Comparison of ENCODE assay signal across 10 cellular contexts in the genomic region with DNA sequence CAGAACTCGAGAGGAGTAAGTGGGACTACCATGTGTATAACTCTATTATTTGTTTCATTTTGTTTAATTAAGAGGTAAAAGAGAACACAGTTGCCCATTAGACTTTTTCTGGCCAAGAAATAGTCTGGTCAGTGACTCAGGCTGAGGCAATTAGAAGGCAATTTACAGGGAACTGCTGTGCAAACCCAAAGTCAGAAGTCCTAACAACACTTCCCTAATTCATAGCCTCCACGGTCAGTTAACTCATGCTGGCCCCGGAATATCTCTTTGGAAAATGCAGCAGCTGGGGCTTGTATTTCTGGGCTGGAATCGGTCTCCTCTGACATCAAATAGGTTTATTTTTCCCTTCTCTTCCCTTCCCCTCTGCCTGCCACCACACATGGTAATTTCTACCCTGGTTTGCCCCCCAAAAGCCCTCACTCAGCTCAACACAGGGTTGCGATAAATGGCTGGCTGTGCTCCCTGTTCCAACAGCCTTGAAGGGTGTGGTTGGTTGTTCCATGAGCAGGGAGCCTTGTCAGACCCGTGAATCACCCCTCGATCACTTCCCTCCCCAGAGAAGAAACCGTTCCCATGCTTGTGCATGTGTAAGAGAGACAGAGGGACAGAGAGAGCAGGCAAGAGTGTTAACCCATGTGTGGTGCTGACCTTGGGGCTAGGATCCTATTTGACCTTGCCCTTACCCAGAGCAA. TPM values are rescaled to one million over a fixed set of nuclear protein-coding genes. Genes with fewer than 3 reads are reported as not detected.
A peak's percentile ranks its signal among the peaks of the same experiment; 100 is the strongest.
DNase-seq lines count a peak whose midpoint lies in the region; ATAC-seq, FAIRE-seq and TF ChIP-seq lines count a peak whose summit lies in the region.
"Had no signal": no experiment of that assay in that cellular context is flagged by ENCODE, and none has a peak within 500 bp of the region (broad histone marks: within the 10 kb centered on the region; RNA-seq: fewer than 3 reads in every experiment).

No MANE protein-coding gene starts in this region.

- H4K20me1 ChIP-seq in HepG2 (ENCODE audit: insufficient read depth, low read length), result peaks cover 51% of the 10 kb centered on the region

- CTCF ChIA-PET in HepG2 (lab: Yijun Ruan, JAX; ENCODE audit: low intra/inter-chr PET ratio, low total read pairs), result no interaction called here
- CTCF ChIA-PET in HEK293T (lab: Yijun Ruan, JAX), result interaction anchor here (0.7 kb wide), 1 partner anchor 479 kb away, joined by 3 read pairs; no protein-coding TSS in a partner anchor

- H3K4me2 ChIP-seq in HepG2 (ENCODE audit: low read depth, low read length), result no peak overlapping the region
- H3K4me2 ChIP-seq: A549 had no signal

- WGBS in right lobe of liver (ENCODE audit: insufficient coverage, low coverage, low lambda C conversion rate, missing lambda C conversion rate), result 53% methylated on average over 6 of the region's 8 CpGs
- 78% methylated on average over 8 of the region's 8 CpGs for WGBS in HepG2 (ENCODE audit: low lambda C conversion rate)

- TF ChIP-seq POLR2A in right lobe of liver (IDR thresholded peaks at IDR 0.05) (no peak), HepG2 (IDR thresholded peaks at IDR 0.05; ENCODE audit: insufficient read depth in 1 of 2, low read depth in 2 of 2, low read length in 2 of 2) (no peak)

- H3K36me3 ChIP-seq in right lobe of liver (no peaks in the 10 kb centered on the region), HepG2 (replicated peaks in 1 of 2; ENCODE audit: control insufficient read depth in 1 of 2, insufficient read depth in 2 of 2, low read length in 2 of 2) (peaks cover 11 to 44% of the 10 kb centered on the region in 2 experiments)

- no TSS peak for BruUV-seq in HepG2 (replicated peaks; lab: Mats Ljungman, UMichigan)

- intact Hi-C loops in right lobe of liver (cut with DNase I), result no loop called here
- intact Hi-C loops in HepG2 (cut with micrococcal nuclease; ENCODE audit: unreplicated experiment), result loop anchor here (5.0 kb wide), 1 partner anchor 33 kb away; no protein-coding TSS in a partner anchor
- intact Hi-C loops in dendritic cell treated with granulocyte-macrophage colony-stimulating factor and Interleukin-4, amounts not matched to agents 40 ng/mL and 50 ng/mL, for 4 days (cut with micrococcal nuclease), result no loop called here

- peak overlapping the region; percentile 90 for H3K27ac Mint-ChIP-seq in dendritic cell treated with granulocyte-macrophage colony-stimulating factor and Interleukin-4, amounts not matched to agents 40 ng/mL and 50 ng/mL, for 4 days

- peaks cover 0 to 15% (median 0%) of the 10 kb centered on the region in 4 donors for H3K4me1 ChIP-seq in right lobe of liver
- H3K4me1 ChIP-seq in HepG2 (ENCODE audit: insufficient read depth, low read length), result peaks cover 82% of the 10 kb centered on the region

- H3K27me3 ChIP-seq in right lobe of liver, result no peaks in the 10 kb centered on the region
- no peaks in the 10 kb centered on the region; a peak in 1 of 5 replicates for H3K27me3 ChIP-seq in HepG2 (ENCODE audit: control insufficient read depth in 1 of 2, insufficient read depth in 2 of 2, low read length in 2 of 2)

- H3K9ac ChIP-seq in HepG2 (ENCODE audit: insufficient read depth, low read depth, low read length), result no peak overlapping the region

- H3K4me3 ChIP-seq in right lobe of liver (no peak overlapping the region), HepG2 (replicated peaks in 1 of 3; ENCODE audit: insufficient read depth in 1 of 3, low read depth in 2 of 3, low read length in 3 of 3) (no peak overlapping the region)
- H3K4me3 ChIP-seq: A549 had no signal

- TF ChIP-seq CTCF in right lobe of liver (IDR thresholded peaks at IDR 0.05) (no peak), HepG2 (CRISPR knock-in tag; IDR thresholded peaks at IDR 0.05) (no peak)

- no peak for DNase-seq in right lobe of liver
- no peak for DNase-seq in HepG2 (ENCODE audit: low spot score)
- peak; percentile 33 for DNase-seq in medulla oblongata (ENCODE audit: extremely low spot score)
- no peak for DNase-seq in GDM1 (lab: John Stamatoyannopoulos, UW)
- DNase-seq in HEK293T (ENCODE audit: extremely low spot score), result no peak
- DNase-seq: T-helper 9 cell had no signal

- FAIRE-seq in HepG2 (lab: Jason Lieb, UNC), result no peak
- FAIRE-seq: A549 had no signal

- in situ Hi-C loops in HepG2 (cut with HindIII; ENCODE audit: extremely low pct_ligation_motif_present, low pct_unique_long_range_greater_than_20kb), result no loop called here

- H3K9me3 ChIP-seq in right lobe of liver (no peaks in the 10 kb centered on the region), HepG2 (ENCODE audit: low read length) (no peaks in the 10 kb centered on the region)
- H3K9me3 ChIP-seq: A549 had no signal

- TF ChIP-seq RAD21 in HepG2 (CRISPR knock-in tag; IDR thresholded peaks at IDR 0.05), result no peak

- POLR2A ChIA-PET in HepG2 (lab: Yijun Ruan, JAX), result no interaction called here
- POLR2A ChIA-PET in HEK293T (lab: Yijun Ruan, JAX), result no interaction called here

- H3K27ac ChIP-seq in right lobe of liver, result no peak overlapping the region
- H3K27ac ChIP-seq in HepG2 (ENCODE audit: extremely low read length, insufficient read depth, low read length), result no peak overlapping the region
- H3K27ac ChIP-seq: A549 had no signal

- no peaks in the 10 kb centered on the region for H3K9me3 Mint-ChIP-seq in dendritic cell treated with granulocyte-macrophage colony-stimulating factor and Interleukin-4, amounts not matched to agents 40 ng/mL and 50 ng/mL, for 4 days

- H3K4me3 Mint-ChIP-seq in dendritic cell treated with granulocyte-macrophage colony-stimulating factor and Interleukin-4, amounts not matched to agents 40 ng/mL and 50 ng/mL, for 4 days, result peak overlapping the region; percentile 71

- peaks cover 28% of the 10 kb centered on the region for H3K27me3 Mint-ChIP-seq in dendritic cell treated with granulocyte-macrophage colony-stimulating factor and Interleukin-4, amounts not matched to agents 40 ng/mL and 50 ng/mL, for 4 days

- H3K36me3 Mint-ChIP-seq in dendritic cell treated with granulocyte-macrophage colony-stimulating factor and Interleukin-4, amounts not matched to agents 40 ng/mL and 50 ng/mL, for 4 days (ENCODE audit: low read depth), result no peaks in the 10 kb centered on the region

- no peak overlapping the region for H2AFZ ChIP-seq in HepG2 (ENCODE audit: low read length)

- TF ChIP-seq EP300 in HepG2 (IDR thresholded peaks at IDR 0.05; ENCODE audit: low read depth in 2 of 2, low read length in 2 of 2) (no peak), HepG2 (CRISPR knock-in tag; IDR thresholded peaks at IDR 0.05; ENCODE audit: borderline replicate concordance) (no peak)

- ATAC-seq in right lobe of liver (peak; percentile 6 to 34 (median 22)), HepG2 (no peak), HG03280 (IDR thresholded peaks at IDR 0.05; ENCODE audit: unreplicated experiment) (no peak), HG03460 (IDR thresholded peaks at IDR 0.05; ENCODE audit: unreplicated experiment) (no peak)
- ATAC-seq: A549 had no signal

- peaks cover 96% of the 10 kb centered on the region for H3K79me2 ChIP-seq in HepG2 (ENCODE audit: insufficient read depth, low read length)

- H3K4me1 Mint-ChIP-seq in dendritic cell treated with granulocyte-macrophage colony-stimulating factor and Interleukin-4, amounts not matched to agents 40 ng/mL and 50 ng/mL, for 4 days (ENCODE audit: low read depth), result peaks cover 83% of the 10 kb centered on the region

TF ChIP-seq in HepG2, 621 proteins besides CTCF, POLR2A, EP300 and RAD21:
- TF ChIP-seq ZNF547 (CRISPR knock-in tag; IDR thresholded peaks at IDR 0.05) (no peak), SPEN (CRISPR knock-in tag; IDR thresholded peaks at IDR 0.05; ENCODE audit: low read depth) (no peak)

TF ChIP-seq in HEK293T, 16 proteins besides CTCF, POLR2A, EP300 and RAD21:
- TF ChIP-seq SP1 (IDR thresholded peaks at IDR 0.05) (no peak), NFRKB (IDR thresholded peaks at IDR 0.05) (no peak), LEF1 (IDR thresholded peaks at IDR 0.05; ENCODE audit: borderline replicate concordance) (no peak), FOXA1 (IDR thresholded peaks at IDR 0.05) (no peak), ZNF384 (IDR thresholded peaks at IDR 0.05) (no peak), FOXM1 (IDR thresholded peaks at IDR 0.05; ENCODE audit: borderline replicate concordance) (no peak)
TF ChIP-seq in HEK293T: peak in this region for 0.

RNA-seq across cellular contexts. Expression of a gene that starts 5.3 kb away (rescaled TPM):
- total RNA-seq in right lobe of liver, result 10 to 100 TPM in 3 of 6 experiments, 1 to 10 TPM in 3; 3.0 to 38.3 (median 10.0) TPM
- 11.3 and 11.9 TPM in 2 replicates for total RNA-seq in HepG2 (2016; rRNA removed; fragmentation: Illumina TruSeq; extraction: Trizol)
- 4.0 and 4.5 TPM in 2 replicates for total RNA-seq in HepG2 (2016; cell fraction: cytosol; rRNA removed; fragmentation: Illumina TruSeq; extraction: Trizol; ENCODE audit: low read depth)
- total RNA-seq in HepG2 (2016; cell fraction: insoluble cytoplasmic fraction; rRNA removed; fragmentation: Illumina TruSeq; extraction: Trizol), result 9.8 and 11.8 TPM in 2 replicates
- total RNA-seq in HepG2 (2016; cell fraction: membrane; rRNA removed; fragmentation: Illumina TruSeq; extraction: Trizol), result 5.9 and 6.1 TPM in 2 replicates
- 16.3 and 19.2 TPM in 2 replicates for total RNA-seq in HepG2 (2016; cell fraction: nucleus; rRNA removed; fragmentation: Illumina TruSeq; extraction: Trizol)
- 11.1 and 12.3 TPM in 2 replicates for polyA plus RNA-seq in HepG2 (2011; rRNA removed)
- 6.6 and 7.4 TPM in 2 replicates for polyA plus RNA-seq in HepG2 (2011; cell fraction: cytosol; rRNA removed)
- polyA plus RNA-seq in HepG2 (2011; cell fraction: nucleus; rRNA removed), result 57.1 and 64.0 TPM in 2 replicates
- 17.1 and 19.3 TPM in 2 replicates for polyA plus RNA-seq in HepG2 (2012)
- polyA plus RNA-seq in HepG2 (2016; cell fraction: cytosol; fragmentation: Illumina TruSeq; extraction: Trizol; ENCODE audit: low read depth), result 0.71 and 0.86 TPM in 2 replicates
- 12.9 and 16.7 TPM in 2 replicates for polyA plus RNA-seq in HepG2 (2016; cell fraction: insoluble cytoplasmic fraction; fragmentation: Illumina TruSeq; extraction: Trizol; ENCODE audit: low read depth)
- polyA plus RNA-seq in HepG2 (2016; cell fraction: membrane; fragmentation: Illumina TruSeq; extraction: Trizol; ENCODE audit: low read depth), result 3.4 and 3.5 TPM in 2 replicates
- 64.6 and 72.1 TPM in 2 replicates for polyA plus RNA-seq in HepG2 (2016; cell fraction: nucleus; fragmentation: Illumina TruSeq; extraction: Trizol; ENCODE audit: insufficient read depth, low read depth)
- polyA minus RNA-seq in HepG2 (2011; rRNA and poly(A)+ RNA removed; ENCODE audit: low replicate concordance), result 15.4 and 19.2 TPM in 2 replicates
- 13.5 and 14.3 TPM in 2 replicates for polyA minus RNA-seq in HepG2 (2011; cell fraction: cytosol; rRNA and poly(A)+ RNA removed)
- polyA minus RNA-seq in HepG2 (2011; cell fraction: nucleus; rRNA and poly(A)+ RNA removed), result 19.7 and 22.9 TPM in 2 replicates

Comparison
In these comparisons a context has a peak if more than half of its experiments do, and no peak if none do; other contexts are left out.
1. ATAC-seq: peak in right lobe of liver (4 of 4); none in HepG2 (single experiment), HG03280 (single experiment) and HG03460 (single experiment).